In the genomic region with DNA sequence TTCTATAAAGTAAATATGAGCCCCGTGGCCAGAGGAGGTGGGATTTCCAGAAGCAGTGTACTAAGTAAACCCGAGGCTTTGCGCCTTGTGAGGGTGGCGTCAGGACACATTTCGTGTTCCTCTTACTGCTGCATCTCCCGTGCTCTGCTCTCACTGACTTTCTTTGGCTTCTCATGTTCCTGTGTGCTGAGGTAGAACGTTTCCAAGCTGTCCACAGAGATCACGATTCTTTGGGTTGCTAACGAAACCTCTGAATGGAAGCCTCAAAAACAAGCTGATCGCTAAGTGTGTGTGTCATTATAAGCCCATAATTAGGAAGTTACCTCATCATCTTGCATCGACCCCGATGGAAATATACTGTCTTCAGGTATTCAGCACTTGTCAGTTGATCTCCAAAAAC, we compare ENCODE assay signal across 11 cellular contexts.
DNase-seq lines count a peak whose midpoint lies in the region; ATAC-seq and TF ChIP-seq lines count a peak whose summit lies in the region.
"Had no signal": no experiment of that assay in that cellular context is flagged by ENCODE, and none has a peak within 500 bp of the region (broad histone marks: within the 10 kb centered on the region; RNA-seq: fewer than 3 reads in every experiment).

No MANE protein-coding gene starts in this region.

- ATAC-seq in DND-41 (ENCODE audit: insufficient read depth, low read depth), result no peak
- ATAC-seq in naive thymus-derived CD8-positive, alpha-beta T cell, result peak; percentile 60 to 70
- ATAC-seq: SK-N-SH treated with all-trans-retinoic acid at 6 μM for 48 hours had no signal

- H3K27ac ChIP-seq in DND-41 (ENCODE audit: low read length) (peak overlapping the region; percentile 46; the same call in 1 of the 2 replicates), MM.1S (ENCODE audit: low read length) (no peak overlapping the region)

- DNase-seq in DND-41 (no peak), MM.1S (no peak), NCI-H2171 treated with DMSO at 0.1 percent for 48 hours (lab: John Stamatoyannopoulos, UW) (no peak), occipital lobe (lab: John Stamatoyannopoulos, UW) (no peak), putamen (ENCODE audit: low spot score) (no peak), GM03348 (ENCODE audit: low spot score) (no peak)
- peak; percentile 68 for DNase-seq in activated naive CD4-positive, alpha-beta T cell treated with anti-CD3 and anti-CD28 coated beads, Interleukin-2, amount 10 ng/mL, durations not matched to agents 7 days and 5 days
- DNase-seq in naive thymus-derived CD8-positive, alpha-beta T cell, result peak in 8 of 10 donors; percentile 42 to 84 (median 78)
- DNase-seq: mammary epithelial cell, NCI-H510A had no signal

- POLR2A ChIA-PET in naive thymus-derived CD8-positive, alpha-beta T cell (lab: Charles Lee), result interaction anchor here (0.6 to 24.2 kb wide), 9 partner anchors 9 to 63 kb away, joined by 3 to 970 read pairs (median 5); no protein-coding TSS in a partner anchor

- peak overlapping the region; percentile 67 for H3K4me3 Mint-ChIP-seq in activated naive CD4-positive, alpha-beta T cell treated with anti-CD3 and anti-CD28 coated beads, Interleukin-2, amount 10 ng/mL, durations not matched to agents 7 days and 5 days
- peak overlapping the region; percentile 64 to 88 (median 83) for H3K4me3 Mint-ChIP-seq in naive thymus-derived CD8-positive, alpha-beta T cell

- H3K36me3 ChIP-seq in DND-41 (ENCODE audit: insufficient read depth, low read length) (no peaks in the 10 kb centered on the region), MM.1S (replicated peaks; ENCODE audit: insufficient read depth, low read length) (no peaks in the 10 kb centered on the region)

- CTCF ChIA-PET in activated naive CD4-positive, alpha-beta T cell treated with anti-CD3 and anti-CD28 coated beads, Interleukin-2, amount 10 ng/mL, durations not matched to agents 7 days and 5 days (lab: Charles Lee), result interaction anchor here (1.0 to 3.6 kb wide), 8 partner anchors 10 to 36 kb away, joined by 3 to 75 read pairs (median 4); no protein-coding TSS in a partner anchor

- H3F3A ChIP-seq in MM.1S (ENCODE audit: insufficient read depth, low read length), result peaks cover 12% of the 10 kb centered on the region

- H3K36me3 Mint-ChIP-seq in activated naive CD4-positive, alpha-beta T cell treated with anti-CD3 and anti-CD28 coated beads, Interleukin-2, amount 10 ng/mL, durations not matched to agents 7 days and 5 days, result peaks cover 4% of the 10 kb centered on the region
- no peaks in the 10 kb centered on the region for H3K36me3 Mint-ChIP-seq in naive thymus-derived CD8-positive, alpha-beta T cell

- peaks cover 99% of the 10 kb centered on the region for H3K4me1 Mint-ChIP-seq in activated naive CD4-positive, alpha-beta T cell treated with anti-CD3 and anti-CD28 coated beads, Interleukin-2, amount 10 ng/mL, durations not matched to agents 7 days and 5 days
- peaks cover 50 to 100% (median 100%) of the 10 kb centered on the region in 4 donors for H3K4me1 Mint-ChIP-seq in naive thymus-derived CD8-positive, alpha-beta T cell

- H3K27me3 ChIP-seq in DND-41 (ENCODE audit: insufficient read depth, low read length, poor library complexity), result no peaks in the 10 kb centered on the region
- H3K27me3 ChIP-seq in MM.1S (replicated peaks; ENCODE audit: insufficient read depth, low read length), result no peaks in the 10 kb centered on the region

- peak overlapping the region; percentile 96 for H3K27ac Mint-ChIP-seq in activated naive CD4-positive, alpha-beta T cell treated with anti-CD3 and anti-CD28 coated beads, Interleukin-2, amount 10 ng/mL, durations not matched to agents 7 days and 5 days
- peak overlapping the region in 9 of 10 donors; percentile 96 to 100 (median 98) for H3K27ac Mint-ChIP-seq in naive thymus-derived CD8-positive, alpha-beta T cell

- H4K20me1 ChIP-seq in DND-41 (ENCODE audit: insufficient read depth, low read length) (no peaks in the 10 kb centered on the region), MM.1S (ENCODE audit: insufficient read depth, low read length) (no peaks in the 10 kb centered on the region)

- H3K9me3 Mint-ChIP-seq in activated naive CD4-positive, alpha-beta T cell treated with anti-CD3 and anti-CD28 coated beads, Interleukin-2, amount 10 ng/mL, durations not matched to agents 7 days and 5 days, result no peaks in the 10 kb centered on the region
- no peaks in the 10 kb centered on the region for H3K9me3 Mint-ChIP-seq in naive thymus-derived CD8-positive, alpha-beta T cell

- no peaks in the 10 kb centered on the region for H3K27me3 Mint-ChIP-seq in activated naive CD4-positive, alpha-beta T cell treated with anti-CD3 and anti-CD28 coated beads, Interleukin-2, amount 10 ng/mL, durations not matched to agents 7 days and 5 days
- H3K27me3 Mint-ChIP-seq in naive thymus-derived CD8-positive, alpha-beta T cell, result no peaks in the 10 kb centered on the region

- no peaks in the 10 kb centered on the region for H3K9me3 ChIP-seq in DND-41 (ENCODE audit: insufficient read depth, low read length, severe bottlenecking)
- no peaks in the 10 kb centered on the region for H3K9me3 ChIP-seq in MM.1S (replicated peaks; ENCODE audit: insufficient read depth, low read length)

- no peak overlapping the region for H3K4me2 ChIP-seq in DND-41 (ENCODE audit: insufficient read depth, low read length)
- H3K4me2 ChIP-seq in MM.1S (ENCODE audit: low read depth, low read length), result peak overlapping the region; percentile 28; the same call in 1 of the 2 replicates

- H3K79me2 ChIP-seq in DND-41 (ENCODE audit: insufficient read depth, low read length), result no peaks in the 10 kb centered on the region
- peaks cover 100% of the 10 kb centered on the region for H3K79me2 ChIP-seq in MM.1S (ENCODE audit: low read length)

- H3K9ac ChIP-seq in DND-41 (ENCODE audit: low read depth, low read length) (no peak overlapping the region), MM.1S (ENCODE audit: low read length) (no peak overlapping the region)

- H2AFZ ChIP-seq in DND-41 (ENCODE audit: low read depth, low read length) (no peak overlapping the region), MM.1S (ENCODE audit: low read length) (no peak overlapping the region)

- H3K4me1 ChIP-seq in DND-41 (ENCODE audit: insufficient read depth, low read length) (peaks cover 63% of the 10 kb centered on the region), MM.1S (ENCODE audit: low read length) (peaks cover 56% of the 10 kb centered on the region)

- H3K9me2 ChIP-seq in MM.1S (replicated peaks; ENCODE audit: insufficient read depth, low read length), result no peaks in the 10 kb centered on the region

- no peak overlapping the region for H3K4me3 ChIP-seq in DND-41 (ENCODE audit: low read depth in 1 of 2, low read length in 2 of 2)
- H3K4me3 ChIP-seq in MM.1S (ENCODE audit: low read length), result no peak overlapping the region

- no peak for TF ChIP-seq CTCF in DND-41 (IDR thresholded peaks at IDR 0.05; ENCODE audit: borderline replicate concordance, extremely low read depth, low read length, poor library complexity, severe bottlenecking)
- no peak for TF ChIP-seq CTCF in MM.1S (IDR thresholded peaks at IDR 0.05; ENCODE audit: low read length)

Comparison
In these comparisons a context has a peak if more than half of its experiments do, and no peak if none do; other contexts are left out.
1. DNase-seq: peak in activated naive CD4-positive, alpha-beta T cell treated with anti-CD3 and anti-CD28 coated beads, Interleukin-2, amount 10 ng/mL, durations not matched to agents 7 days and 5 days (single experiment) and naive thymus-derived CD8-positive, alpha-beta T cell (8 of 10); none in DND-41 (single experiment), MM.1S (single experiment), NCI-H2171 treated with DMSO at 0.1 percent for 48 hours (single experiment), occipital lobe (single experiment), putamen (single experiment) and GM03348 (single experiment).